Comparison of ENCODE assay signal across 8 cellular contexts in genomic region chr19:16540948-16541347, GRCh38.
A peak's percentile ranks its signal among the peaks of the same experiment; 100 is the strongest.
DNase-seq lines count a peak whose midpoint lies in the region; ATAC-seq and TF ChIP-seq lines count a peak whose summit lies in the region.

No MANE protein-coding gene starts in this region.

- DNase-seq in SK-N-MC (ENCODE audit: low read depth, low spot score) (no peak), fibroblast of pulmonary artery (ENCODE audit: low read depth) (no peak), retinal pigment epithelial cell (ENCODE audit: low read depth) (no peak), ACHN (no peak)

- ATAC-seq in HG02642 (IDR thresholded peaks at IDR 0.05; ENCODE audit: poor library complexity, unreplicated experiment) (no peak), HG02870 (IDR thresholded peaks at IDR 0.05; ENCODE audit: unreplicated experiment) (no peak), GM18519 (IDR thresholded peaks at IDR 0.05; ENCODE audit: low FRiP score, unreplicated experiment) (no peak)

- H3K9ac ChIP-seq in SK-N-MC (ENCODE audit: insufficient read length), result peak overlapping the region; percentile 99

- H3K4me3 ChIP-seq in GM08714 (ENCODE audit: low read length) (peak overlapping the region; percentile 87), SK-N-MC (peak overlapping the region; percentile 94), fibroblast of pulmonary artery (replicated peaks; ENCODE audit: low read depth, low read length) (peak overlapping the region; percentile 94), retinal pigment epithelial cell (ENCODE audit: low read length) (peak overlapping the region; percentile 90)

- H3K9me3 ChIP-seq in SK-N-MC (ENCODE audit: low read depth, low read length), result no peaks in the 10 kb centered on the region

- no peak overlapping the region for H3K27ac ChIP-seq in SK-N-MC

- no peak for TF ChIP-seq CTCF in fibroblast of pulmonary artery (IDR thresholded peaks at IDR 0.05; ENCODE audit: low read length, missing control alignments)
- TF ChIP-seq CTCF in retinal pigment epithelial cell (conservative IDR thresholded peaks at IDR 0.05; ENCODE audit: low read depth, low read length), result no peak

- H3K36me3 ChIP-seq in SK-N-MC (ENCODE audit: insufficient read depth, low read length), result peaks cover 55% of the 10 kb centered on the region

- in situ Hi-C loops in ACHN (cut with HindIII; ENCODE audit: low pct_ligation_motif_present, low pct_unique_long_range_greater_than_20kb, low sequenced_read_pairs), result no loop called here
